26 cellular contexts compared by ENCODE assay signal in the genomic region with DNA sequence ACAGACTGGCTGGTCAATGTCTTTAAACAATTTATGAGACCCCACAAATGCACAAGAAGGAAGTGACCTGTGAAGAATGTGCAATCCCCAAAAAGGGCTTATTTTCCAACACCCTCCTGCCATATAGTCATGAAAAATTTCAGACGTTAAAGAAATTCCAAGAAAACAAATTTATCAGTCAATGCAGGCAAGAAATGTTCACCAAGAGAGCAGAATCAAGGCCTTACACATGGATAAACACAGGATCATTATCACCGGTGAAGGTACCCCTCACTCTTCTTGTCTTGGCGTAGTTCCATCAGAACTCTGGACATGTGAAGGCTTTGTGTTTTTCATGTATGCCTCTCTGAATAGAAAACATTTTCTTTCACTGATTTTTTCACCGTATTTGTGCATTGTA.
DNase-seq lines count a peak whose midpoint lies in the region; ATAC-seq, FAIRE-seq and TF ChIP-seq lines count a peak whose summit lies in the region.
"Had no signal": no experiment of that assay in that cellular context is flagged by ENCODE, and none has a peak within 500 bp of the region (broad histone marks: within the 10 kb centered on the region; RNA-seq: fewer than 3 reads in every experiment).

No MANE protein-coding gene starts in this region.

- H4K20me1 ChIP-seq in K562 (replicated peaks; ENCODE audit: control insufficient read depth, insufficient read depth, low read length) = no peaks in the 10 kb centered on the region
- H4K20me1 ChIP-seq: BLaER1 had no signal

- H3K4me2 ChIP-seq in K562 (ENCODE audit: insufficient read depth, low read length) = no peak overlapping the region
- H3K4me2 ChIP-seq: BLaER1 had no signal

- TF ChIP-seq POLR2A in K562 (conservative IDR thresholded peaks at IDR 0.05) (no peak), erythroblast (IDR thresholded peaks at IDR 0.05; ENCODE audit: low read length) (no peak)

- no peaks in the 10 kb centered on the region; the same call in 1 of the 2 replicates for H3K9me3 ChIP-seq in K562 (replicated peaks; ENCODE audit: control insufficient read depth, insufficient read depth, low read depth, low read length)
- H3K9me3 ChIP-seq: BE2C had no signal

- 0 out of 4 replicates have a peak overlapping the region, but pooled peaks of 1 of the 2 experiments have one; percentile 18 for H3K9ac ChIP-seq in K562 (ENCODE audit: insufficient read depth in 1 of 2, low read depth in 2 of 2, low read length in 2 of 2)
- H3K9ac ChIP-seq: BLaER1 had no signal

- H3K4me1 ChIP-seq in K562 (replicated peaks in 1 of 2; ENCODE audit: control insufficient read depth in 2 of 2, insufficient read depth in 2 of 2, low read length in 2 of 2) = no peaks in the 10 kb centered on the region
- H3K4me1 ChIP-seq: BE2C had no signal

- H3K27me3 ChIP-seq in K562 (ENCODE audit: control insufficient read depth in 2 of 2, insufficient read depth in 2 of 2, low read length in 2 of 2) = no peaks in the 10 kb centered on the region
- H3K27me3 ChIP-seq: BE2C, BLaER1 had no signal

- peak overlapping the region; percentile 42; the same call in 1 of the 3 replicates for H3K27ac ChIP-seq in K562 (ENCODE audit: extremely low read depth, low read depth, low read length)
- H3K27ac ChIP-seq: BLaER1 had no signal

- no peak overlapping the region for H2AFZ ChIP-seq in K562 (ENCODE audit: low read depth, low read length)

- H3K79me2 ChIP-seq in K562 (ENCODE audit: control insufficient read depth, insufficient read depth, low read length) = no peaks in the 10 kb centered on the region

- BruUV-seq in K562 (replicated peaks; lab: Mats Ljungman, UMichigan) = no TSS peak

- H3K36me3 ChIP-seq in K562 (ENCODE audit: control insufficient read depth, insufficient read depth, low read length) = no peaks in the 10 kb centered on the region
- H3K36me3 ChIP-seq: BE2C, BLaER1 had no signal

- no peak for TF ChIP-seq RAD21 in K562 (CRISPR knock-in tag; conservative IDR thresholded peaks at IDR 0.05 in 1 of 2, IDR thresholded peaks at IDR 0.05 in 1 of 2)

- in situ Hi-C loops in K562 (cut with MboI) = no loop called here

- DNase-seq in OCI-M1 (lab: John Stamatoyannopoulos, UW) (peak; percentile 63), K562 (ENCODE audit: extremely low read depth in 1 of 4, low spot score in 3 of 4) (peak in 2 of 4 experiments; percentile 10 to 56), erythroblast (lab: John Stamatoyannopoulos, UW) (peak; percentile 14 to 55), iPS-NIHi7 (ENCODE audit: extremely low spot score) (no peak), occipital lobe (lab: John Stamatoyannopoulos, UW) (no peak), amygdala (lab: John Stamatoyannopoulos, UW) (no peak)
- DNase-seq: 8988T; ACHN; BE2C; C1 segment of cervical spinal cord; CD4-positive, alpha-beta memory T cell; CD4-positive, CD25-positive, alpha-beta regulatory T cell; CD8-positive, alpha-beta memory T cell; COR-L47; DMS 273 treated with DMSO at 0.1 percent for 48 hours; DMS153; DMS53; DMS79; DND-41; EL; GDM1 had no signal

- ATAC-seq in K562 = peak; percentile 57
- ATAC-seq: GM12878 had no signal

- intact Hi-C loops in K562 (cut with micrococcal nuclease) = no loop called here

- TF ChIP-seq CTCF in K562 (IDR thresholded peaks at IDR 0.05 in 2 of 3, conservative IDR thresholded peaks at IDR 0.05 in 1 of 3; ENCODE audit: insufficient read depth in 2 of 3, low read depth in 1 of 3, low read length in 3 of 3) = no peak

- CTCF ChIA-PET in K562 (lab: Yijun Ruan, JAX; ENCODE audit: low intra/inter-chr PET ratio) = no interaction called here

- POLR2A ChIA-PET in K562 (lab: Yijun Ruan, JAX) = no interaction called here

- no peak overlapping the region for H3K4me3 ChIP-seq in K562
- H3K4me3 ChIP-seq: BLaER1, GM12878 had no signal

- peak; percentile 83 for TF ChIP-seq EP300 in K562 (IDR thresholded peaks at IDR 0.05; ENCODE audit: low read length)

- WGBS in K562 (ENCODE audit: insufficient coverage, low coverage, missing lambda C conversion rate) = 2% methylated on average over 4 of the region's 4 CpGs

- no peaks in the 10 kb centered on the region for H3K9me1 ChIP-seq in K562 (ENCODE audit: control insufficient read depth, insufficient read depth, low read length)

- FAIRE-seq in K562 (lab: Jason Lieb, UNC) = no peak
- FAIRE-seq: A204.1, GM12878, GM12892, GM18507 had no signal

TF ChIP-seq in K562, 482 proteins besides CTCF, POLR2A, EP300 and RAD21 (continues in another document):
- no peak for TF ChIP-seq ZNF324 (CRISPR knock-in tag; IDR thresholded peaks at IDR 0.05)
- peak; percentile 64 for TF ChIP-seq STAT5A (IDR thresholded peaks at IDR 0.05; ENCODE audit: borderline replicate concordance, low read length)
- TF ChIP-seq NCOA2 (IDR thresholded peaks at IDR 0.05; ENCODE audit: partially characterized antibody in 2 of 2) = no peak
- TF ChIP-seq ZNF764 (CRISPR knock-in tag; IDR thresholded peaks at IDR 0.05; ENCODE audit: low read depth) = no peak
- TF ChIP-seq TOE1 (IDR thresholded peaks at IDR 0.05; ENCODE audit: borderline replicate concordance) = no peak
- TF ChIP-seq TOE1 (CRISPR knock-in tag; IDR thresholded peaks at IDR 0.05; ENCODE audit: borderline replicate concordance, low read depth) = no peak
- no peak for TF ChIP-seq ZKSCAN8 (CRISPR knock-in tag; IDR thresholded peaks at IDR 0.05)
- TF ChIP-seq CBX2 (IDR thresholded peaks at IDR 0.05; ENCODE audit: insufficient read depth, low read length, poor library complexity, severe bottlenecking) = no peak
- no peak for TF ChIP-seq MYC (IDR thresholded peaks at IDR 0.05; ENCODE audit: low read depth, low read length)
- TF ChIP-seq MYC (CRISPR knock-in tag; IDR thresholded peaks at IDR 0.05; ENCODE audit: borderline replicate concordance, low read depth) = no peak
- no peak for TF ChIP-seq ERF (CRISPR knock-in tag; IDR thresholded peaks at IDR 0.05)
- TF ChIP-seq GTF2A2 (tag; IDR thresholded peaks at IDR 0.05) = no peak
- TF ChIP-seq ZNF175 (CRISPR knock-in tag; IDR thresholded peaks at IDR 0.05; ENCODE audit: low read depth) = no peak
- TF ChIP-seq PYGO2 (tag; IDR thresholded peaks at IDR 0.05) = no peak
- TF ChIP-seq NFXL1 (CRISPR knock-in tag; IDR thresholded peaks at IDR 0.05) = no peak
- TF ChIP-seq, protein P1, sequence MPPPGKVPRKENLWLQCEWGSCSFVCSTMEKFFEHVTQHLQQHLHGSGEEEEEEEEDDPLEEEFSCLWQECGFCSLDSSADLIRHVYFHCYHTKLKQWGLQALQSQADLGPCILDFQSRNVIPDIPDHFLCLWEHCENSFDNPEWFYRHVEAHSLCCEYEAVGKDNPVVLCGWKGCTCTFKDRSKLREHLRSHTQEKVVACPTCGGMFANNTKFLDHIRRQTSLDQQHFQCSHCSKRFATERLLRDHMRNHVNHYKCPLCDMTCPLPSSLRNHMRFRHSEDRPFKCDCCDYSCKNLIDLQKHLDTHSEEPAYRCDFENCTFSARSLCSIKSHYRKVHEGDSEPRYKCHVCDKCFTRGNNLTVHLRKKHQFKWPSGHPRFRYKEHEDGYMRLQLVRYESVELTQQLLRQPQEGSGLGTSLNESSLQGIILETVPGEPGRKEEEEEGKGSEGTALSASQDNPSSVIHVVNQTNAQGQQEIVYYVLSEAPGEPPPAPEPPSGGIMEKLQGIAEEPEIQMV (tag; conservative IDR thresholded peaks at IDR 0.05; ENCODE audit: low read depth) = no peak
- no peak for TF ChIP-seq FUS (optimal IDR thresholded peaks at IDR 0.05; ENCODE audit: low read depth, low read length)
- TF ChIP-seq LARP7 (IDR thresholded peaks at IDR 0.05) = no peak
- peak; percentile 53; the same call in 1 of the 2 replicates for TF ChIP-seq CBFA2T2 (conservative IDR thresholded peaks at IDR 0.05)
- TF ChIP-seq, protein P2, sequence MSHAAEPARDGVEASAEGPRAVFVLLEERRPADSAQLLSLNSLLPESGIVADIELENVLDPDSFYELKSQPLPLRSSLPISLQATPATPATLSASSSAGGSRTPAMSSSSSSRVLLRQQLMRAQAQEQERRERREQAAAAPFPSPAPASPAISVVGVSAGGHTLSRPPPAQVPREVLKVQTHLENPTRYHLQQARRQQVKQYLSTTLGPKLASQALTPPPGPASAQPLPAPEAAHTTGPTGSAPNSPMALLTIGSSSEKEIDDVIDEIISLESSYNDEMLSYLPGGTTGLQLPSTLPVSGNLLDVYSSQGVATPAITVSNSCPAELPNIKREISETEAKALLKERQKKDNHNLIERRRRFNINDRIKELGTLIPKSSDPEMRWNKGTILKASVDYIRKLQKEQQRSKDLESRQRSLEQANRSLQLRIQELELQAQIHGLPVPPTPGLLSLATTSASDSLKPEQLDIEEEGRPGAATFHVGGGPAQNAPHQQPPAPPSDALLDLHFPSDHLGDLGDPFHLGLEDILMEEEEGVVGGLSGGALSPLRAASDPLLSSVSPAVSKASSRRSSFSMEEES (CRISPR knock-in tag; IDR thresholded peaks at IDR 0.05) = no peak
- TF ChIP-seq FOS (IDR thresholded peaks at IDR 0.05; ENCODE audit: extremely low read depth, insufficient read length) = no peak
- peak; percentile 55 for TF ChIP-seq NFIC (IDR thresholded peaks at IDR 0.05)
- TF ChIP-seq ZNF253 (CRISPR knock-in tag; conservative IDR thresholded peaks at IDR 0.05) = no peak
- no peak for TF ChIP-seq MEF2A (IDR thresholded peaks at IDR 0.05; ENCODE audit: control insufficient read depth, low read depth, low read length)
- TF ChIP-seq, protein P3, sequence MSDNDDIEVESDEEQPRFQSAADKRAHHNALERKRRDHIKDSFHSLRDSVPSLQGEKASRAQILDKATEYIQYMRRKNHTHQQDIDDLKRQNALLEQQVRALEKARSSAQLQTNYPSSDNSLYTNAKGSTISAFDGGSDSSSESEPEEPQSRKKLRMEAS (CRISPR knock-in tag; IDR thresholded peaks at IDR 0.05) = no peak

Comparison
In these comparisons a context has a peak if more than half of its experiments do, and no peak if none do; other contexts are left out.
1. DNase-seq: peak in OCI-M1 (single experiment) and erythroblast (2 of 2); none in iPS-NIHi7 (single experiment), occipital lobe (single experiment) and amygdala (0 of 56).